Comparison of ENCODE assay signal across 39 cellular contexts in the genomic region with DNA sequence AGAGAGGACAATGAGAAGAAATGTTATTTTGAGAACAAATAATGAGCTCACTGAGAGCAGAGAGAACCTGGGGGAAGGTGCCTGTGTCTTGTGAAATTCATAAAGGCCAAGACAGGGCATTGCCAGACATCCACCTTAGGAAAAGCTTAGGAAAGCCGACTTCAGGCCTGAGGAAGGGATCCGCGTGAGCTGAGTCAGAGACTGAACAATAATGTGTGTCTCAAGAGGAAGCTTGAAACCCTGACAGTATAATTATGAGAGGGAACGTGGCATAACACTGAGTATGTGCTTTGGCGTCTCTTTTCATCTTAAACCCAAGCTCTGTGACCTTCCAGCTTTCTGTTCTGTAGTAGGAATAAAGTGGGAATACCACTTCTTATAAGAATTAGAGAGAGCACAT.
"Had no signal": no experiment of that assay in that cellular context is flagged by ENCODE, and none has a peak within 500 bp of the region (broad histone marks: within the 10 kb centered on the region; RNA-seq: fewer than 3 reads in every experiment).

No MANE protein-coding gene starts in this region.

- H3K27me3 ChIP-seq: adrenal gland, ascending aorta, body of pancreas, brain microvascular endothelial cell, breast epithelium, cardiac muscle cell had no signal

- H3K36me3 Mint-ChIP-seq: activated naive CD4-positive, alpha-beta T cell treated with anti-CD3 and anti-CD28 coated beads, Interleukin-2, amount 10 ng/mL, durations not matched to agents 7 days and 5 days; activated naive CD4-positive, alpha-beta T cell treated with anti-CD3 and anti-CD28 coated beads, Interleukin-2, amount 50 U/mL, for 24 hours; activated naive CD8-positive, alpha-beta T cell; activated naive CD8-positive, alpha-beta T cell treated with anti-CD3 and anti-CD28 coated beads for 36 hours; activated naive CD8-positive, alpha-beta T cell treated with anti-CD3 and anti-CD28 coated beads, Interleukin-2, amount 10 ng/mL, durations not matched to agents 7 days and 5 days; brain had no signal

- H3K9me3 ChIP-seq: adrenal gland, ascending aorta, body of pancreas, breast epithelium had no signal

- H3K9me3 Mint-ChIP-seq: activated naive CD4-positive, alpha-beta T cell treated with anti-CD3 and anti-CD28 coated beads for 36 hours; activated naive CD4-positive, alpha-beta T cell treated with anti-CD3 and anti-CD28 coated beads, Interleukin-2, amount 10 ng/mL, durations not matched to agents 7 days and 5 days; activated naive CD8-positive, alpha-beta T cell treated with anti-CD3 and anti-CD28 coated beads for 36 hours; activated naive CD8-positive, alpha-beta T cell treated with anti-CD3 and anti-CD28 coated beads, Interleukin-2, amount 50 U/mL, for 24 hours; activated T-cell treated with anti-CD3 and anti-CD28 coated beads, Interleukin-2, amount 50 U/mL, for 4 hours; activated T-helper 1 cell treated with anti-CD3 and anti-CD28 coated beads, Interleukin-12 subunit alpha, Interleukin-12 subunit beta, Interleukin-2, Interleukin-4 antibody, amounts not matched to agents 30 ng/mL and 10 ng/mL and 1 ng/mL, durations not matched to agents 14 hours and 24 hours and 36 hours; brain; central memory CD8-positive, alpha-beta T cell had no signal

- H3K4me1 ChIP-seq: adrenal gland, ascending aorta, body of pancreas, breast epithelium had no signal

- H3K27ac Mint-ChIP-seq: activated naive CD4-positive, alpha-beta T cell treated with anti-CD3 and anti-CD28 coated beads for 36 hours; activated naive CD4-positive, alpha-beta T cell treated with anti-CD3 and anti-CD28 coated beads, Interleukin-2, amount 10 ng/mL, durations not matched to agents 7 days and 5 days; activated naive CD4-positive, alpha-beta T cell treated with anti-CD3 and anti-CD28 coated beads, Interleukin-2, amount 50 U/mL, for 24 hours; activated naive CD4-positive, alpha-beta T cell treated with anti-CD3 and anti-CD28 coated beads, Interleukin-2, amount 50 U/mL, for 72 hours; activated naive CD8-positive, alpha-beta T cell; activated naive CD8-positive, alpha-beta T cell treated with anti-CD3 and anti-CD28 coated beads for 36 hours; activated naive CD8-positive, alpha-beta T cell treated with anti-CD3 and anti-CD28 coated beads, Interleukin-2, amount 10 ng/mL, durations not matched to agents 7 days and 5 days; activated naive CD8-positive, alpha-beta T cell treated with anti-CD3 and anti-CD28 coated beads, Interleukin-2, amount 50 U/mL, for 24 hours; activated T-cell treated with anti-CD3 and anti-CD28 coated beads, Interleukin-2, amount 50 U/mL, for 24 hours; activated T-cell treated with anti-CD3 and anti-CD28 coated beads, Interleukin-2, amount 50 U/mL, for 72 hours; activated T-helper 1 cell treated with anti-CD3 and anti-CD28 coated beads, Interleukin-12 subunit alpha, Interleukin-12 subunit beta, Interleukin-2, Interleukin-4 antibody, amounts not matched to agents 30 ng/mL and 10 ng/mL and 1 ng/mL, durations not matched to agents 14 hours and 24 hours and 36 hours; activated T-helper 17 cell treated with anti-CD3 and anti-CD28 coated beads, Interleukin-2, amount 50 U/mL, for 72 hours; activated T-helper 2 cell treated with anti-CD3 and anti-CD28 coated beads, Interferon-gamma antibody, Interleukin-2, Interleukin-4, amounts not matched to agents 10 μg/mL and 5 μg/mL and 100 μg/mL, durations not matched to agents 14 hours and 24 hours and 36 hours; brain had no signal

- H3K4me3 Mint-ChIP-seq: activated naive CD4-positive, alpha-beta T cell treated with anti-CD3 and anti-CD28 coated beads for 36 hours; activated naive CD4-positive, alpha-beta T cell treated with anti-CD3 and anti-CD28 coated beads, Interleukin-2, amount 10 ng/mL, durations not matched to agents 7 days and 5 days; activated naive CD4-positive, alpha-beta T cell treated with anti-CD3 and anti-CD28 coated beads, Interleukin-2, amount 50 U/mL, for 24 hours; activated naive CD8-positive, alpha-beta T cell; activated naive CD8-positive, alpha-beta T cell treated with anti-CD3 and anti-CD28 coated beads for 36 hours; activated naive CD8-positive, alpha-beta T cell treated with anti-CD3 and anti-CD28 coated beads, Interleukin-2, amount 10 ng/mL, durations not matched to agents 7 days and 5 days; activated naive CD8-positive, alpha-beta T cell treated with anti-CD3 and anti-CD28 coated beads, Interleukin-2, amount 50 U/mL, for 24 hours; activated T-cell treated with anti-CD3 and anti-CD28 coated beads, Interleukin-2, amount 50 U/mL, for 24 hours; activated T-cell treated with anti-CD3 and anti-CD28 coated beads, Interleukin-2, amount 50 U/mL, for 4 hours; activated T-cell treated with anti-CD3 and anti-CD28 coated beads, Interleukin-2, amount 50 U/mL, for 72 hours; activated T-helper 1 cell treated with anti-CD3 and anti-CD28 coated beads, Interleukin-12 subunit alpha, Interleukin-12 subunit beta, Interleukin-2, Interleukin-4 antibody, amounts not matched to agents 30 ng/mL and 10 ng/mL and 1 ng/mL, durations not matched to agents 14 hours and 24 hours and 36 hours; activated T-helper 17 cell treated with anti-CD3 and anti-CD28 coated beads, Interleukin-2, amount 50 U/mL, for 72 hours; brain; central memory CD8-positive, alpha-beta T cell had no signal

- H3K27me3 Mint-ChIP-seq: activated naive CD4-positive, alpha-beta T cell treated with anti-CD3 and anti-CD28 coated beads, Interleukin-2, amount 10 ng/mL, durations not matched to agents 7 days and 5 days; activated naive CD4-positive, alpha-beta T cell treated with anti-CD3 and anti-CD28 coated beads, Interleukin-2, amount 50 U/mL, for 24 hours; activated naive CD8-positive, alpha-beta T cell; activated naive CD8-positive, alpha-beta T cell treated with anti-CD3 and anti-CD28 coated beads for 36 hours; activated naive CD8-positive, alpha-beta T cell treated with anti-CD3 and anti-CD28 coated beads, Interleukin-2, amount 10 ng/mL, durations not matched to agents 7 days and 5 days; activated naive CD8-positive, alpha-beta T cell treated with anti-CD3 and anti-CD28 coated beads, Interleukin-2, amount 50 U/mL, for 24 hours; activated T-cell treated with anti-CD3 and anti-CD28 coated beads, Interleukin-2, amount 50 U/mL, for 24 hours; central memory CD8-positive, alpha-beta T cell had no signal

- H3K4me3 ChIP-seq: adrenal gland, ascending aorta, body of pancreas, breast epithelium, cardiac muscle cell had no signal

- DNase-seq: activated effector memory CD4-positive, alpha-beta T cell treated with anti-CD3 and anti-CD28 coated beads, Interleukin-2, amount 50 U/mL, for 16 hours; activated effector memory CD4-positive, alpha-beta T cell treated with Interleukin-2 at 50 U/mL for 16 hours; activated gamma-delta T cell; activated gamma-delta T cell treated with Interleukin-2 at 50 U/mL for 16 hours; activated naive CD4-positive, alpha-beta T cell; activated naive CD4-positive, alpha-beta T cell treated with anti-CD3 and anti-CD28 coated beads for 36 hours; activated naive CD4-positive, alpha-beta T cell treated with anti-CD3 and anti-CD28 coated beads, Interleukin-2, amount 10 ng/mL, durations not matched to agents 7 days and 5 days; activated naive CD4-positive, alpha-beta T cell treated with anti-CD3 and anti-CD28 coated beads, Interleukin-2, amount 50 U/mL, for 16 hours; activated naive CD4-positive, alpha-beta T cell treated with Interleukin-2 at 50 U/mL for 16 hours; activated naive CD8-positive, alpha-beta T cell treated with anti-CD3 and anti-CD28 coated beads for 36 hours; activated naive CD8-positive, alpha-beta T cell treated with anti-CD3 and anti-CD28 coated beads, Interleukin-2, amount 10 ng/mL, durations not matched to agents 7 days and 5 days; activated naive CD8-positive, alpha-beta T cell treated with anti-CD3 and anti-CD28 coated beads, Interleukin-2, amount 50 U/mL, for 24 hours; activated T-cell treated with anti-CD3 and anti-CD28 coated beads for 4 hours; activated T-cell treated with anti-CD3 and anti-CD28 coated beads, Interleukin-2, amount 50 U/mL, for 1 hour; activated T-cell treated with anti-CD3 and anti-CD28 coated beads, Interleukin-2, amount 50 U/mL, for 24 hours; activated T-cell treated with anti-CD3 and anti-CD28 coated beads, Interleukin-2, amount 50 U/mL, for 4 hours; activated T-cell treated with anti-CD3 and anti-CD28 coated beads, Interleukin-2, amount 50 U/mL, for 48 hours; activated T-cell treated with anti-CD3 and anti-CD28 coated beads, Interleukin-2, amount 50 U/mL, for 72 hours; adrenal gland; amniotic stem cell; amygdala; anterior cingulate cortex; aorta; body of pancreas; brain microvascular endothelial cell; caudate nucleus; central memory CD4-positive, alpha-beta T cell; cerebellar nuclear complex had no signal

- H3K36me3 ChIP-seq: adrenal gland, ascending aorta, brain microvascular endothelial cell, breast epithelium, cardiac muscle cell had no signal

- H3K4me1 Mint-ChIP-seq: activated naive CD4-positive, alpha-beta T cell treated with anti-CD3 and anti-CD28 coated beads, Interleukin-2, amount 10 ng/mL, durations not matched to agents 7 days and 5 days; activated naive CD4-positive, alpha-beta T cell treated with anti-CD3 and anti-CD28 coated beads, Interleukin-2, amount 50 U/mL, for 24 hours; activated naive CD8-positive, alpha-beta T cell treated with anti-CD3 and anti-CD28 coated beads for 36 hours; activated naive CD8-positive, alpha-beta T cell treated with anti-CD3 and anti-CD28 coated beads, Interleukin-2, amount 10 ng/mL, durations not matched to agents 7 days and 5 days; activated naive CD8-positive, alpha-beta T cell treated with anti-CD3 and anti-CD28 coated beads, Interleukin-2, amount 50 U/mL, for 24 hours; activated T-helper 17 cell treated with anti-CD3 and anti-CD28 coated beads, Interleukin-2, amount 50 U/mL, for 72 hours; central memory CD8-positive, alpha-beta T cell had no signal

- ATAC-seq: activated naive CD4-positive, alpha-beta T cell treated with anti-CD3 and anti-CD28 coated beads, Interleukin-2, amount 50 U/mL, for 72 hours; activated naive CD8-positive, alpha-beta T cell treated with anti-CD3 and anti-CD28 coated beads, Interleukin-2, amount 50 U/mL, for 24 hours; activated T-cell treated with anti-CD3 and anti-CD28 coated beads, Interleukin-2, amount 50 U/mL, for 4 hours; activated T-cell treated with anti-CD3 and anti-CD28 coated beads, Interleukin-2, amount 50 U/mL, for 72 hours; activated T-helper 17 cell treated with anti-CD3 and anti-CD28 coated beads, Interleukin-2, amount 50 U/mL, for 72 hours; body of pancreas had no signal

- H3K27ac ChIP-seq: adrenal gland, ascending aorta, body of pancreas, brain microvascular endothelial cell, breast epithelium, cardiac muscle cell had no signal
